In the genomic region with DNA sequence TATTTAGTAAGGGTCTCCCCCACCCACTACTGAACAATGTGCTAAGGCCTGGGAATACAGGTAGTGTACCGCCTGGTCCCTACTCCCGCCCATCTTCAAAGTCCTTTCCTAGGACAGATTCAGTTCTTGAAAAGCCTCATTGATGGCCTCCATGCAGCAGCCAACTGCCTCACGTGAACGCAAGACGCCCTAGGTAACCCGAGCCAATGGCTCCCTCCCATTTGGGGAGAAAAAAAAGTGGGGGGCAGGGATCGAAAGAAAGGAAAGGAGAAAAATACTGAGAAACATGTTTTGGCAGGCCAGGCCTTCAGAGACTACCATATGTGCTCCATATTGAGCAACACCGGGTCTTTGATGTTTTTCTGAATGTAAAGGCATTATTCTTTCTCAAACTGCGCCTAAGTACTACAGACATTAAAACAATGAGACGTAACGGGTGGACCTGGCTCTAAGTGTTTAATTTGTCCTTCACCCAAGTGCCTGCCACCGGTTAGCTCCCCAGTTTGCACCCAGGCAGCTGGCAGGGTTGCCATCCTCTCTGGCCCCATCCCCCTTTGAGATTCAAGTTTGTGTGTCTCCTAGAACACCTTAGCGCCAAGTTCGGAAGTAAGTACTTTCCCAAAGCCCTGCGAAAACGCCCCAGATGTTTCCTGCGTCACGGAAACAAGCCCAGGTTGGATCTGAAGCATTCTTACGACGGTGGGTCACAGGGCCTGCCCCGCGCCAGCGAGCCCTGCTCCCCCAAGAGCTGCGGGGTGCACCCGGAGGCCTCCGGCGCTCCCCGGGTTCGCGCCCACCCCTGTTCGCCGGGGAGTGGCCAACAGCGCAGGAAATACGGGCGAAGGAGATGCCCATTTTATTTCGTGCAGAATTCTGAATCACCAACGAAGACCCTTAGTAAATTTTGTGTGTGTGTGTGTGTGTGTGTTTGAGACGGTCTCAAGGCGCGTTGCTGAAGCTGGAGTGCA, we compare ENCODE assay signal across 21 cellular contexts. TPM values are rescaled to one million over a fixed set of nuclear protein-coding genes. Genes with fewer than 3 reads are reported as not detected.
DNase-seq lines count a peak whose midpoint lies in the region; ATAC-seq and TF ChIP-seq lines count a peak whose summit lies in the region.
"Had no signal": no experiment of that assay in that cellular context is flagged by ENCODE, and none has a peak within 500 bp of the region (broad histone marks: within the 10 kb centered on the region; RNA-seq: fewer than 3 reads in every experiment).

No MANE protein-coding gene starts in this region.

- peaks cover 3% of the 10 kb centered on the region for H3K4me1 ChIP-seq in CD8-positive, alpha-beta memory T cell (ENCODE audit: insufficient read depth, low read length)
- H3K4me1 ChIP-seq: gastrocnemius medialis, psoas muscle had no signal

- H3K27me3 ChIP-seq in CD8-positive, alpha-beta memory T cell (ENCODE audit: insufficient read depth, low read length, poor library complexity, severe bottlenecking): peaks cover 25% of the 10 kb centered on the region
- H3K27me3 ChIP-seq: BE2C had no signal

- POLR2A ChIA-PET in CD8-positive, alpha-beta memory T cell (lab: Charles Lee): no interaction called here
- POLR2A ChIA-PET in HEK293T (lab: Yijun Ruan, JAX): no interaction called here
- POLR2A ChIA-PET in naive thymus-derived CD8-positive, alpha-beta T cell (lab: Charles Lee): interaction anchor here (1.1 kb wide), 1 partner anchor 130 kb away, joined by 3 read pairs; a partner anchor contains a TSS

- H3K4me3 ChIP-seq in CD8-positive, alpha-beta memory T cell (ENCODE audit: low read length): no peak overlapping the region
- H3K4me3 ChIP-seq: GM23248 had no signal

- H3K36me3 ChIP-seq in CD8-positive, alpha-beta memory T cell (ENCODE audit: insufficient read depth, low read length): no peaks in the 10 kb centered on the region
- H3K36me3 ChIP-seq: BE2C, gastrocnemius medialis, upper lobe of left lung had no signal

- peaks cover 0 to 7% (median 3%) of the 10 kb centered on the region in 5 donors for H3K9me3 Mint-ChIP-seq in CD8-positive, alpha-beta memory T cell
- H3K9me3 Mint-ChIP-seq in brain: peaks cover 6 to 22% (median 13%) of the 10 kb centered on the region in 5 experiments
- peaks cover 0 to 16% (median 5%) of the 10 kb centered on the region in 9 donors for H3K9me3 Mint-ChIP-seq in naive thymus-derived CD8-positive, alpha-beta T cell

- H3K27ac Mint-ChIP-seq in CD8-positive, alpha-beta memory T cell: no peak overlapping the region
- H3K27ac Mint-ChIP-seq in brain: peak overlapping the region in 1 of 5 experiments; percentile 27
- peak overlapping the region in 1 of 10 donors; percentile 7 for H3K27ac Mint-ChIP-seq in naive thymus-derived CD8-positive, alpha-beta T cell

- peak overlapping the region in 4 of 7 donors; percentile 34 to 44 (median 37) for H3K4me3 Mint-ChIP-seq in CD8-positive, alpha-beta memory T cell
- H3K4me3 Mint-ChIP-seq in brain: peak overlapping the region in 4 of 5 experiments; percentile 50 to 81 (median 75)
- peak overlapping the region in 9 of 10 donors; percentile 61 to 80 (median 71) for H3K4me3 Mint-ChIP-seq in naive thymus-derived CD8-positive, alpha-beta T cell

- DNase-seq in CD8-positive, alpha-beta memory T cell: no peak
- DNase-seq in HEK293T (ENCODE audit: extremely low spot score) (no peak), GM03348 (ENCODE audit: low spot score) (no peak), middle frontal gyrus (ENCODE audit: extremely low spot score, low spot score) (no peak), HPDE6-E6E7 (ENCODE audit: extremely low spot score) (no peak)
- no peak for DNase-seq in naive thymus-derived CD8-positive, alpha-beta T cell
- DNase-seq: activated effector memory CD4-positive, alpha-beta T cell treated with Interleukin-2 at 50 U/mL for 16 hours; BE2C; cortex of kidney; DMS153; gastrocnemius medialis; GM23248; left ventricle myocardium superior; NCI-H1417; NCI-H2227 treated with DMSO at 0.1 percent for 48 hours; psoas muscle had no signal

- ATAC-seq in naive thymus-derived CD8-positive, alpha-beta T cell: no peak
- no peak for ATAC-seq in HG02981 (IDR thresholded peaks at IDR 0.05; ENCODE audit: unreplicated experiment)
- ATAC-seq: gastrocnemius medialis, left ventricle myocardium superior, psoas muscle had no signal

- H3K9me3 ChIP-seq in CD8-positive, alpha-beta memory T cell (ENCODE audit: low read length): no peaks in the 10 kb centered on the region
- H3K9me3 ChIP-seq: BE2C, gastrocnemius medialis, psoas muscle had no signal

- peaks cover 64 to 85% of the 10 kb centered on the region in 2 donors for H3K27me3 Mint-ChIP-seq in CD8-positive, alpha-beta memory T cell
- peaks cover 99% of the 10 kb centered on the region for H3K27me3 Mint-ChIP-seq in brain
- peaks cover 57 to 96% (median 71%) of the 10 kb centered on the region in 5 donors for H3K27me3 Mint-ChIP-seq in naive thymus-derived CD8-positive, alpha-beta T cell

- no peak for TF ChIP-seq CTCF in brain (conservative IDR thresholded peaks at IDR 0.05)

- no peaks in the 10 kb centered on the region for H3K36me3 Mint-ChIP-seq in CD8-positive, alpha-beta memory T cell
- peaks cover 3% of the 10 kb centered on the region for H3K36me3 Mint-ChIP-seq in brain
- peaks cover 4 to 7% (median 6%) of the 10 kb centered on the region in 3 donors for H3K36me3 Mint-ChIP-seq in naive thymus-derived CD8-positive, alpha-beta T cell

- CTCF ChIA-PET in CD8-positive, alpha-beta memory T cell (lab: Charles Lee): interaction anchor here (0.9 to 1.0 kb wide), 2 partner anchors 79 kb away, joined by 3 to 4 read pairs; no protein-coding TSS in a partner anchor
- CTCF ChIA-PET in HEK293T (lab: Yijun Ruan, JAX): no interaction called here

- no peak overlapping the region for H3K27ac ChIP-seq in CD8-positive, alpha-beta memory T cell (ENCODE audit: low read depth, low read length)
- H3K27ac ChIP-seq: gastrocnemius medialis, GM23248, psoas muscle, upper lobe of left lung had no signal

- peaks cover 2 to 12% (median 6%) of the 10 kb centered on the region in 3 donors for H3K4me1 Mint-ChIP-seq in CD8-positive, alpha-beta memory T cell
- H3K4me1 Mint-ChIP-seq in brain: peaks cover 14% of the 10 kb centered on the region
- H3K4me1 Mint-ChIP-seq in naive thymus-derived CD8-positive, alpha-beta T cell: peaks cover 6 to 23% (median 14%) of the 10 kb centered on the region in 4 donors

TF ChIP-seq in HEK293T, 16 proteins besides CTCF, POLR2A, EP300 and RAD21:
- peak; percentile 42; the same call in 1 of the 2 replicates for TF ChIP-seq ZNF384 (IDR thresholded peaks at IDR 0.05)
- no peak for TF ChIP-seq TARDBP (IDR thresholded peaks at IDR 0.05)

RNA-seq across cellular contexts. Expression of a gene that starts 30.2 kb away (rescaled TPM):
- not detected for total RNA-seq in CD8-positive, alpha-beta memory T cell
- not detected for polyA plus RNA-seq in CD8-positive, alpha-beta memory T cell
- not detected for polyA plus RNA-seq in brain (ENCODE audit: insufficient read depth, low read depth, low replicate concordance)
- total RNA-seq in naive thymus-derived CD8-positive, alpha-beta T cell: not detected
- polyA plus RNA-seq in naive thymus-derived CD8-positive, alpha-beta T cell: not detected
- total RNA-seq: activated CD8-positive, alpha-beta memory T cell treated with anti-CD3 and anti-CD28 coated beads for 36 hours; epithelial cell of proximal tubule had no signal
